35 cellular contexts compared by ENCODE assay signal in the genomic region with DNA sequence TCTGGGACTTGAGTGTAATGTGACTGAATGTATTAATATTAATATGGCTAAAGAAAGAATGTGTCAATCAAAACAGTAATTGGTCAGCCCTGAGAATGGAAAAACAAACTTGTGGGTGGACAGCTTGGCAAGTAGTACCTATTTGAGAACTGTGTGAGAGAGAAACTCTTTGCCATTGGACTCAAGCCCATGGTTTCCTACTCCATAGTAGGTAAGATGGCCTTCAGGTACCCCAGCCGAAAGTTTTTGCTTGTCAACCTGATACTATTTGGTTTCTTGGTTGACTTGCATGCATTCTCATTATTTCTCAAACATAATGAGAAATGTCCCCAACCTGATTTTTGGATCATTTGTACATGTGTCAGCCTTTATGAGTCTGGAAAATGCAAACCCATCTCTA.
"Had no signal": no experiment of that assay in that cellular context is flagged by ENCODE, and none has a peak within 500 bp of the region (broad histone marks: within the 10 kb centered on the region; RNA-seq: fewer than 3 reads in every experiment).

No MANE protein-coding gene starts in this region.

- DNase-seq: Karpas-422, Kasumi-1, MG63, MM.1S, MV-4-11, NCI-H1048, NCI-H1092, NCI-H1092 treated with DMSO at 0.1 percent for 48 hours, NCI-H1105, NCI-H1105 treated with DMSO at 0.1 percent for 48 hours, NCI-H1417, NCI-H1417 treated with DMSO at 0.1 percent for 48 hours, NCI-H1436, NCI-H1436 treated with DMSO at 0.1 percent for 48 hours, NCI-H146, NCI-H1694, NCI-H1694 treated with DMSO at 0.1 percent for 48 hours, NCI-H187, NCI-H187 treated with DMSO at 0.1 percent for 48 hours, NCI-H1930, NCI-H2029, NCI-H2029 treated with DMSO at 0.1 percent for 48 hours, NCI-H2081, NCI-H2081 treated with DMSO at 0.1 percent for 48 hours, NCI-H2107, NCI-H2171, NCI-H2171 treated with DMSO at 0.1 percent for 48 hours, NCI-H2227 treated with DMSO at 0.1 percent for 48 hours, NCI-H226, NCI-H345, NCI-H446, NCI-H446 treated with DMSO at 0.1 percent for 48 hours, NCI-H510A, NCI-H510A treated with DMSO at 0.1 percent for 48 hours, NCI-H524 had no signal
